Comparison of ENCODE assay signal across 31 cellular contexts in the genomic region with DNA sequence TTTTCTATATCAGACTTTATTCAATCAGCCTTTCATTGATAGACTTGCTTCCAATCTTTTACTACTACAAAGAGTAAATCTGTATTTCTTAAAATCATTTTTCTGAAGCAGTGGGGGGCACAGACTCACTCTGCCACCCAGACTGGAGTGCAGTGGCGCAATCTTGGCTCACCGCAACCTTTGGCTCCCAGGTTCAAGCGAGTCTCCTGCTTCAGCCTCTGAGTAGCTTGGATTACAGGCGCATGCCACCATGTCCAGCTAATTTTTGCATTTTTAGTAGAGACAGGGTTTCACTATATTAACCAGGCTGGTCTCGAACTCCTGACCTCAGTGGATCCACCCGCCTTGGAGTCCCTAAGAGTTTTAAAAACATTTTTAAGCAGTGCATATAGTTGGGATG.
"Had no signal": no experiment of that assay in that cellular context is flagged by ENCODE, and none has a peak within 500 bp of the region (broad histone marks: within the 10 kb centered on the region; RNA-seq: fewer than 3 reads in every experiment).

No MANE protein-coding gene starts in this region.

- H3K4me3 ChIP-seq: ascending aorta, cardiac muscle cell had no signal

- H3K9me3 ChIP-seq: ascending aorta had no signal

- H3K27me3 ChIP-seq: ascending aorta, cardiac muscle cell had no signal

- H3K36me3 ChIP-seq: ascending aorta, cardiac muscle cell, WERI-Rb-1 had no signal

- ATAC-seq: activated CD4-positive, alpha-beta T cell treated with anti-CD3 and anti-CD28 coated beads for 36 hours; activated CD4-positive, CD25-positive, alpha-beta regulatory T cell treated with anti-CD3 and anti-CD28 coated beads, Interleukin-2, amount 50 U/mL, for 24 hours; activated CD8-positive, alpha-beta memory T cell treated with anti-CD3 and anti-CD28 coated beads, Interleukin-2, amount 10 ng/mL, durations not matched to agents 7 days and 5 days; activated CD8-positive, alpha-beta T cell treated with anti-CD3 and anti-CD28 coated beads, Interleukin-2, amount 10 ng/mL, durations not matched to agents 7 days and 5 days; activated naive CD8-positive, alpha-beta T cell treated with anti-CD3 and anti-CD28 coated beads, Interleukin-2, amount 50 U/mL, for 24 hours; WTC11 had no signal

- DNase-seq: activated CD4-positive, alpha-beta memory T cell treated with anti-CD3 and anti-CD28 coated beads, Interleukin-2, amount 10 ng/mL, durations not matched to agents 7 days and 5 days; activated CD4-positive, alpha-beta T cell treated with anti-CD3 and anti-CD28 coated beads for 1 hour; activated CD4-positive, alpha-beta T cell treated with anti-CD3 and anti-CD28 coated beads for 36 hours; activated CD4-positive, alpha-beta T cell treated with anti-CD3 and anti-CD28 coated beads for 48 hours; activated CD4-positive, alpha-beta T cell treated with anti-CD3 and anti-CD28 coated beads, Interleukin-2, amount 10 ng/mL, durations not matched to agents 7 days and 5 days; activated CD4-positive, alpha-beta T cell treated with anti-CD3 and anti-CD28 coated beads, Interleukin-2, amount 50 U/mL, for 48 hours; activated CD4-positive, CD25-positive, alpha-beta regulatory T cell; activated CD8-positive, alpha-beta memory T cell treated with anti-CD3 and anti-CD28 coated beads for 24 hours; activated CD8-positive, alpha-beta memory T cell treated with anti-CD3 and anti-CD28 coated beads, Interleukin-2, amount 10 ng/mL, durations not matched to agents 7 days and 5 days; activated CD8-positive, alpha-beta memory T cell treated with anti-CD3 and anti-CD28 coated beads, Interleukin-2, amount 50 U/mL, for 48 hours; activated CD8-positive, alpha-beta T cell treated with anti-CD3 and anti-CD28 coated beads, Interleukin-2, amount 10 ng/mL, durations not matched to agents 7 days and 5 days; activated effector memory CD4-positive, alpha-beta T cell treated with Interleukin-2 at 50 U/mL for 16 hours; activated gamma-delta T cell; activated naive CD4-positive, alpha-beta T cell treated with anti-CD3 and anti-CD28 coated beads, Interleukin-2, amount 10 ng/mL, durations not matched to agents 7 days and 5 days; activated naive CD4-positive, alpha-beta T cell treated with Interleukin-2 at 50 U/mL for 16 hours; activated naive CD8-positive, alpha-beta T cell treated with anti-CD3 and anti-CD28 coated beads, Interleukin-2, amount 10 ng/mL, durations not matched to agents 7 days and 5 days; activated naive CD8-positive, alpha-beta T cell treated with anti-CD3 and anti-CD28 coated beads, Interleukin-2, amount 50 U/mL, for 24 hours; activated T-cell treated with anti-CD3 and anti-CD28 coated beads, Interleukin-2, amount 50 U/mL, for 24 hours; activated T-cell treated with anti-CD3 and anti-CD28 coated beads, Interleukin-2, amount 50 U/mL, for 48 hours; amygdala; anterior cingulate cortex; caudate nucleus; cerebellar nuclear complex; T-helper 1 cell; T-helper 2 cell; T-helper 9 cell; WERI-Rb-1 had no signal

- H3K4me1 ChIP-seq: ascending aorta had no signal

- H3K27ac ChIP-seq: ascending aorta, cardiac muscle cell, WERI-Rb-1 had no signal
